8 cellular contexts compared by ENCODE assay signal in genomic region chr2:201780674-201781582, GRCh38.
DNase-seq lines count a peak whose midpoint lies in the region; ATAC-seq and TF ChIP-seq lines count a peak whose summit lies in the region.

ALS2 (minus strand) TSS chr2:201780933; CDS start chr2:201768885, 12,048 bp downstream.

- in situ Hi-C loops in GM18951 (cut with MboI; ENCODE audit: low sequenced_read_pairs, unreplicated experiment): no loop called here

- H3K27me3 Mint-ChIP-seq in central memory CD8-positive, alpha-beta T cell: no peaks in the 10 kb centered on the region

- H3K27ac Mint-ChIP-seq in central memory CD8-positive, alpha-beta T cell (ENCODE audit: low read depth): peak within 1 kb of the TSS; percentile 93

- TF ChIP-seq POLR2A in GM18951 (IDR thresholded peaks at IDR 0.05; ENCODE audit: extremely low read depth, insufficient read depth, insufficient read length): peak; percentile 78

- ATAC-seq in HG03196 (IDR thresholded peaks at IDR 0.05; ENCODE audit: unreplicated experiment): peak; percentile 96
- ATAC-seq in central memory CD8-positive, alpha-beta T cell (replicated peaks; ENCODE audit: extremely low read depth, poor library complexity, severe bottlenecking): peak; percentile 90

- H3K4me1 Mint-ChIP-seq in central memory CD8-positive, alpha-beta T cell: peaks cover 21% of the 10 kb centered on the region

- H3K36me3 Mint-ChIP-seq in central memory CD8-positive, alpha-beta T cell (ENCODE audit: insufficient read depth): peaks cover 11% of the 10 kb centered on the region

- no peaks in the 10 kb centered on the region for H3K9me3 Mint-ChIP-seq in central memory CD8-positive, alpha-beta T cell

- H3K4me3 Mint-ChIP-seq in central memory CD8-positive, alpha-beta T cell: peak within 1 kb of the TSS; percentile 96

- peak; percentile 96 for DNase-seq in AG08395 (ENCODE audit: low spot score)
- DNase-seq in NCI-H345 (lab: John Stamatoyannopoulos, UW): peak; percentile 98
- DNase-seq in activated CD4-positive, CD25-positive, alpha-beta regulatory T cell (lab: John Stamatoyannopoulos, UW): peak; percentile 76 to 89 (median 88)
- peak; percentile 90 to 94 for DNase-seq in central memory CD8-positive, alpha-beta T cell (ENCODE audit: low spot score in 2 of 2)
- peak; percentile 98 for DNase-seq in iris pigment epithelial cell (ENCODE audit: low read depth)
- DNase-seq in stimulated activated CD4-positive, alpha-beta T cell treated with anti-CD3 and anti-CD28 coated beads, Interleukin-12 subunit alpha, Interleukin-12 subunit beta, amount 100 ng/mL, for 24 hours (ENCODE audit: low read depth in 2 of 2): peak; percentile 88 to 95

Comparison
In these comparisons a context has a peak if more than half of its experiments do, and no peak if none do; other contexts are left out.
1. Peak in every context shown above with its lines: DNase-seq and ATAC-seq.